9 cellular contexts compared by ENCODE assay signal in genomic region chr17:43456661-43457361, GRCh38. TPM values are rescaled to one million over a fixed set of nuclear protein-coding genes. Genes with fewer than 3 reads are reported as not detected.
DNase-seq lines count a peak whose midpoint lies in the region; ATAC-seq and TF ChIP-seq lines count a peak whose summit lies in the region.
"Had no signal": no experiment of that assay in that cellular context is flagged by ENCODE, and none has a peak within 500 bp of the region (broad histone marks: within the 10 kb centered on the region; RNA-seq: fewer than 3 reads in every experiment).

No MANE protein-coding gene starts in this region.

- TF ChIP-seq EP300 in esophagus muscularis mucosa (IDR thresholded peaks at IDR 0.05) = no peak

- intact Hi-C loops in esophagus muscularis mucosa (cut with DNase I) = no loop called here

- no peak for TF ChIP-seq CTCF in HFF-Myc (IDR thresholded peaks at IDR 0.05; ENCODE audit: low read depth, low read length, missing control alignments)
- no peak for TF ChIP-seq CTCF in esophagus muscularis mucosa (IDR thresholded peaks at IDR 0.05)
- TF ChIP-seq CTCF in GM10248 (IDR thresholded peaks at IDR 0.05; ENCODE audit: control extremely low read depth, extremely low read depth, low read depth, missing control alignments) = no peak

- 53% methylated on average over 7 of the region's 7 CpGs for WGBS in esophagus muscularis mucosa

- H3K27me3 ChIP-seq in esophagus muscularis mucosa = no peaks in the 10 kb centered on the region

- CTCF ChIA-PET in GM10248 (lab: Yijun Ruan, JAX) = interaction anchor here (0.6 to 1.4 kb wide), 3 partner anchors 27 to 254 kb away, joined by 3 to 8 read pairs (median 3); partner anchors contain the start of gene DHX8

- H3K4me3 ChIP-seq in HFF-Myc (replicated peaks; ENCODE audit: low read depth, low read length) (no peak overlapping the region), esophagus muscularis mucosa (no peak overlapping the region)

- H3K27ac ChIP-seq in esophagus muscularis mucosa (replicated peaks in 1 of 4) = peak overlapping the region in 2 of 4 donors; percentile 54 to 55

- ATAC-seq in HG02885 (IDR thresholded peaks at IDR 0.05; ENCODE audit: poor library complexity, unreplicated experiment) = no peak

- peaks cover 6 to 24% (median 19%) of the 10 kb centered on the region in 4 donors for H3K4me1 ChIP-seq in esophagus muscularis mucosa

- no peaks in the 10 kb centered on the region for H3K36me3 ChIP-seq in esophagus muscularis mucosa

- POLR2A ChIA-PET in GM10248 (lab: Yijun Ruan, JAX) = no interaction called here

- DNase-seq in HFF-Myc (ENCODE audit: extremely low read depth, low read depth) = peak; percentile 56
- peak; percentile 10 for DNase-seq in NOMO-1 treated with dmso at 0.1 percent for 144 hours (lab: John Stamatoyannopoulos, UW; ENCODE audit: unreplicated experiment)
- DNase-seq in esophagus muscularis mucosa (ENCODE audit: extremely low spot score) = peak; percentile 93
- DNase-seq in retina = peak; percentile 61
- no peak for DNase-seq in NK-92 treated with Interleukin-12 subunit alpha and Interleukin-12 subunit beta, amount 100 ng/mL, for 24 hours (lab: John Stamatoyannopoulos, UW)
- no peak for DNase-seq in activated T-cell treated with anti-CD3 and anti-CD28 coated beads, Interleukin-2, amount 50 U/mL, for 48 hours
- DNase-seq in GM10248 (ENCODE audit: extremely low spot score) = no peak
- DNase-seq: erythroblast had no signal

- H3K9me3 ChIP-seq in esophagus muscularis mucosa = no peaks in the 10 kb centered on the region

- TF ChIP-seq POLR2A in esophagus muscularis mucosa (IDR thresholded peaks at IDR 0.05; ENCODE audit: low read depth) = no peak

RNA-seq across cellular contexts. Expression of gene DHX8, which starts 27.0 kb away (rescaled TPM):
- 10 to 100 TPM; 31.7 to 35.1 (median 33.4) TPM for total RNA-seq in esophagus muscularis mucosa

RNA-seq across cellular contexts. Expression of gene ARL4D, which starts 58.0 kb away (rescaled TPM):
- 10 to 100 TPM; 17.5 to 31.1 (median 21.9) TPM for total RNA-seq in esophagus muscularis mucosa

Comparison
In these comparisons a context has a peak if more than half of its experiments do, and no peak if none do; other contexts are left out.
1. DNase-seq: peak in HFF-Myc (single experiment), NOMO-1 treated with dmso at 0.1 percent for 144 hours (single experiment), esophagus muscularis mucosa (single experiment) and retina (single experiment); none in NK-92 treated with Interleukin-12 subunit alpha and Interleukin-12 subunit beta, amount 100 ng/mL, for 24 hours (single experiment), activated T-cell treated with anti-CD3 and anti-CD28 coated beads, Interleukin-2, amount 50 U/mL, for 48 hours (0 of 2) and GM10248 (single experiment).